20 cellular contexts compared by ENCODE assay signal in genomic region chr6:56535626-56536025, GRCh38.
"Had no signal": no experiment of that assay in that cellular context is flagged by ENCODE, and none has a peak within 500 bp of the region (broad histone marks: within the 10 kb centered on the region; RNA-seq: fewer than 3 reads in every experiment).

No MANE protein-coding gene starts in this region.

- H3K4me3 ChIP-seq: heart left ventricle had no signal

- H3K9me3 Mint-ChIP-seq: activated naive CD4-positive, alpha-beta T cell treated with anti-CD3 and anti-CD28 coated beads, Interleukin-2, amount 50 U/mL, for 24 hours; naive B cell; neural crest cell; T-cell; T-helper 2 cell treated with Interferon-gamma antibody and Interleukin-4, amounts not matched to agents 5 μg/mL and 100 μg/mL, for 36 hours had no signal

- H3K4me1 Mint-ChIP-seq: activated naive CD4-positive, alpha-beta T cell treated with anti-CD3 and anti-CD28 coated beads, Interleukin-2, amount 50 U/mL, for 24 hours; T-cell had no signal

- H3K36me3 Mint-ChIP-seq: activated naive CD4-positive, alpha-beta T cell treated with anti-CD3 and anti-CD28 coated beads, Interleukin-2, amount 50 U/mL, for 24 hours; naive B cell; T-cell had no signal

- DNase-seq: activated CD4-positive, alpha-beta T cell treated with anti-CD3 and anti-CD28 coated beads, Interleukin-2, amount 50 U/mL, for 1 hour; activated CD4-positive, CD25-positive, alpha-beta regulatory T cell treated with anti-CD3 and anti-CD28 coated beads, Interleukin-2, amount 50 U/mL, for 72 hours; activated gamma-delta T cell treated with Interleukin-2 at 50 U/mL for 16 hours; activated T-cell treated with anti-CD3 and anti-CD28 coated beads, Interleukin-2, amount 50 U/mL, for 1 hour; brain microvascular endothelial cell; central memory CD4-positive, alpha-beta T cell; heart left ventricle; left cardiac atrium; naive B cell; occipital lobe; stimulated activated CD4-positive, alpha-beta T cell treated with anti-CD3 and anti-CD28 coated beads, Interleukin-4, amount 100 ng/mL, for 1 hour; stimulated activated naive CD4-positive, alpha-beta T cell; T-cell; trophoblast cell; WERI-Rb-1 had no signal

- H3K27ac Mint-ChIP-seq: activated naive CD4-positive, alpha-beta T cell treated with anti-CD3 and anti-CD28 coated beads, Interleukin-2, amount 50 U/mL, for 24 hours; naive B cell; T-cell; T-helper 2 cell treated with Interferon-gamma antibody and Interleukin-4, amounts not matched to agents 5 μg/mL and 100 μg/mL, for 36 hours had no signal

- H3K27me3 ChIP-seq: ascending aorta, brain microvascular endothelial cell, esophagus muscularis mucosa, heart left ventricle had no signal

- H3K27me3 Mint-ChIP-seq: activated naive CD4-positive, alpha-beta T cell treated with anti-CD3 and anti-CD28 coated beads, Interleukin-2, amount 50 U/mL, for 24 hours; naive B cell; T-cell had no signal

- H3K27ac ChIP-seq: ascending aorta, brain microvascular endothelial cell, WERI-Rb-1 had no signal

- H3K9me3 ChIP-seq: ascending aorta, esophagus muscularis mucosa, heart left ventricle had no signal

- ATAC-seq: heart left ventricle, left cardiac atrium, T-cell had no signal

- H3K4me3 Mint-ChIP-seq: activated naive CD4-positive, alpha-beta T cell treated with anti-CD3 and anti-CD28 coated beads, Interleukin-2, amount 50 U/mL, for 24 hours; naive B cell; neural crest cell; T-cell; T-helper 2 cell treated with Interferon-gamma antibody and Interleukin-4, amounts not matched to agents 5 μg/mL and 100 μg/mL, for 36 hours had no signal
